ENCODE assay signal across 9 cellular contexts in genomic region chr5:156332245-156332644, GRCh38. TPM values are rescaled to one million over a fixed set of nuclear protein-coding genes. Genes with fewer than 3 reads are reported as not detected.
"Had no signal": no experiment of that assay in that cellular context is flagged by ENCODE, and none has a peak within 500 bp of the region (broad histone marks: within the 10 kb centered on the region; RNA-seq: fewer than 3 reads in every experiment).

No MANE protein-coding gene starts in this region.

- DNase-seq: GM23248, GOT3, H7, HFFc6, IMR-90 had no signal

- H3K4me3 ChIP-seq: GM23248, HAP-1, K562 had no signal

- H3K36me3 ChIP-seq: HAP-1 had no signal

- H3K27ac ChIP-seq: GM23248, HL-60 had no signal

- FAIRE-seq: K562 had no signal

- ATAC-seq: HCT116, K562 had no signal

- H3K9me3 ChIP-seq: HAP-1 had no signal

RNA-seq across cellular contexts. Expression of gene SGCD, which starts 5.3 kb away (rescaled TPM):
- total RNA-seq: H7, K562 had no signal
- polyA plus RNA-seq: K562 had no signal
